Comparison of ENCODE assay signal across 1 cellular context in the genomic region with DNA sequence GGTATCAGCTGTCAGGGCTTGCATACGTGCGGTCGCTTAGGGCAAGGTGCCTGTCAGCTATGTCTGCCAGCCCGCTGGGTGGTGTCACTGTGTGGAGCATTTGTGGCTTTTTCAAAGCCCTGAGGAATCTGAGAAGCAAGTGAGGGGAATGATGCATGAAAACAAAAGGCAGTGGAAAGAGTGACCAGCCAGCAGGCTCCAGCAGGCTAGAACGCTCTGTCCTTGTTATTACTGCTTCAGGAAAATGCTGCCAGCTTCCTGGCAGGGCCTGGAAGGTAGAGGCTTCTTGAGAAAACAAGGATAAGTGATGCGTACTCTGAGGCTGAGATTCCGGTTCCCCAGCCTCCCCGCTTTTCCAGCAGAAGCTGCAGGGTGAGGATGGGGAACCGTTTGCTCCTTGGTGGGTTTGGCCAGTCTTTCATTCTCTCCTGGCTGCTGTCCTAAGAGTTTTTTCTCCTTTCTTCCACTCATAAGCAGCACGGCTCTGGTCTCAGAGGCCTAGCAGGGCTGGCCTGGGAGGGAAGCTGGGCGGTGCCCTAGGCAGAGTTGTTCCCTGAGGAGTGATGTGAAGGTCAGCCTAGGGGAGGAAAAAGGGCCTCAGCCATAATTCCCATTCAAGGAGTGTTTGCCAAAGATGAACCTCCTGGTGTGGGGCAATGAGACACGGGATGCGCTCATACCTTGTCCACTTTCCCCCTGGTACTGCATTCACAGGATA.
TF ChIP-seq lines count a peak whose summit lies in the region.

No MANE protein-coding gene starts in this region.

TF ChIP-seq in A549, 52 proteins besides CTCF, POLR2A, EP300 and RAD21 (continued from another document):
- TF ChIP-seq ATOH8 (CRISPR knock-in tag; IDR thresholded peaks at IDR 0.05; ENCODE audit: low read depth) (no peak), JUN (IDR thresholded peaks at IDR 0.05) (no peak), HMGXB4 (CRISPR knock-in tag; IDR thresholded peaks at IDR 0.05; ENCODE audit: borderline replicate concordance) (no peak), HOXA7 (CRISPR knock-in tag; IDR thresholded peaks at IDR 0.05) (no peak), NPAS2 (CRISPR knock-in tag; IDR thresholded peaks at IDR 0.05; ENCODE audit: borderline replicate concordance) (no peak), RNF2 (IDR thresholded peaks at IDR 0.05; ENCODE audit: borderline replicate concordance, low read depth) (no peak), HEYL (CRISPR knock-in tag; IDR thresholded peaks at IDR 0.05) (no peak), HOXB13 (CRISPR knock-in tag; IDR thresholded peaks at IDR 0.05; ENCODE audit: low read depth) (no peak), CEBPB (IDR thresholded peaks at IDR 0.05) (no peak), CHD4 (IDR thresholded peaks at IDR 0.05; ENCODE audit: borderline replicate concordance) (no peak), SREBF2 (IDR thresholded peaks at IDR 0.05) (no peak), CBX8 (IDR thresholded peaks at IDR 0.05) (no peak), E2F6 (IDR thresholded peaks at IDR 0.05; ENCODE audit: borderline replicate concordance, low read depth) (no peak), HOXB5 (CRISPR knock-in tag; IDR thresholded peaks at IDR 0.05) (no peak), JUNB (IDR thresholded peaks at IDR 0.05) (no peak), POLR2AphosphoS2 (conservative IDR thresholded peaks at IDR 0.05; ENCODE audit: low read length) (no peak), RFX5 (IDR thresholded peaks at IDR 0.05) (no peak)
- TF ChIP-seq, protein P1, sequence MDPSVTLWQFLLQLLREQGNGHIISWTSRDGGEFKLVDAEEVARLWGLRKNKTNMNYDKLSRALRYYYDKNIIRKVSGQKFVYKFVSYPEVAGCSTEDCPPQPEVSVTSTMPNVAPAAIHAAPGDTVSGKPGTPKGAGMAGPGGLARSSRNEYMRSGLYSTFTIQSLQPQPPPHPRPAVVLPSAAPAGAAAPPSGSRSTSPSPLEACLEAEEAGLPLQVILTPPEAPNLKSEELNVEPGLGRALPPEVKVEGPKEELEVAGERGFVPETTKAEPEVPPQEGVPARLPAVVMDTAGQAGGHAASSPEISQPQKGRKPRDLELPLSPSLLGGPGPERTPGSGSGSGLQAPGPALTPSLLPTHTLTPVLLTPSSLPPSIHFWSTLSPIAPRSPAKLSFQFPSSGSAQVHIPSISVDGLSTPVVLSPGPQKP (IDR thresholded peaks at IDR 0.05; ENCODE audit: low read depth, low read length), result no peak
